ENCODE assay signal across 17 cellular contexts in genomic region chr11:11534981-11535380, GRCh38.
DNase-seq lines count a peak whose midpoint lies in the region; ATAC-seq lines count a peak whose summit lies in the region.
"Had no signal": no experiment of that assay in that cellular context is flagged by ENCODE, and none has a peak within 500 bp of the region (broad histone marks: within the 10 kb centered on the region; RNA-seq: fewer than 3 reads in every experiment).

No MANE protein-coding gene starts in this region.

- no peak for ATAC-seq in GM19452 (IDR thresholded peaks at IDR 0.05; ENCODE audit: unreplicated experiment)
- no peak for ATAC-seq in GM19035 (IDR thresholded peaks at IDR 0.05; ENCODE audit: unreplicated experiment)
- ATAC-seq: naive thymus-derived CD4-positive, alpha-beta T cell; psoas muscle had no signal

- DNase-seq in DMS79 (lab: John Stamatoyannopoulos, UW) = peak; percentile 62
- peak; percentile 88 for DNase-seq in NCI-H2029 (lab: John Stamatoyannopoulos, UW)
- DNase-seq in astrocyte of the hippocampus (ENCODE audit: low read depth, low spot score) = peak; percentile 55
- peak; percentile 88 for DNase-seq in myocyte (ENCODE audit: low read depth)
- DNase-seq in NCI-H2107 (lab: John Stamatoyannopoulos, UW) = no peak
- DNase-seq in UCSD-AML1 (lab: John Stamatoyannopoulos, UW; ENCODE audit: unreplicated experiment) = no peak
- DNase-seq: activated CD4-positive, alpha-beta T cell treated with anti-CD3 and anti-CD28 coated beads, Interleukin-2, amount 50 U/mL, for 4 hours; activated naive CD8-positive, alpha-beta T cell treated with anti-CD3 and anti-CD28 coated beads for 36 hours; activated T-cell treated with anti-CD3 and anti-CD28 coated beads, Interleukin-2, amount 50 U/mL, for 48 hours; foreskin melanocyte; naive thymus-derived CD4-positive, alpha-beta T cell; NCI-H226; psoas muscle; stomach; uterus had no signal

Comparison
In these comparisons a context has a peak if more than half of its experiments do, and no peak if none do; other contexts are left out.
1. DNase-seq: peak in DMS79 (single experiment), NCI-H2029 (single experiment), astrocyte of the hippocampus (single experiment) and myocyte (single experiment); none in NCI-H2107 (single experiment) and UCSD-AML1 (single experiment).